Comparison of ENCODE assay signal across 29 cellular contexts in genomic region chr19:54626757-54627156, GRCh38. TPM values are rescaled to one million over a fixed set of nuclear protein-coding genes. Genes with fewer than 3 reads are reported as not detected.
"Had no signal": no experiment of that assay in that cellular context is flagged by ENCODE, and none has a peak within 500 bp of the region (broad histone marks: within the 10 kb centered on the region; RNA-seq: fewer than 3 reads in every experiment).

No MANE protein-coding gene starts in this region.

- ATAC-seq: activated naive CD8-positive, alpha-beta T cell treated with anti-CD3 and anti-CD28 coated beads, Interleukin-2, amount 50 U/mL, for 24 hours; activated T-cell treated with anti-CD3 and anti-CD28 coated beads, Interleukin-2, amount 50 U/mL, for 4 hours; foreskin keratinocyte; heart left ventricle; left lobe of liver; lower lobe of right lung; mucosa of descending colon; psoas muscle had no signal

- H3K27ac Mint-ChIP-seq: activated CD4-positive, alpha-beta memory T cell treated with anti-CD3 and anti-CD28 coated beads, Interleukin-2, amount 10 ng/mL, durations not matched to agents 7 days and 5 days; activated CD4-positive, alpha-beta T cell treated with anti-CD3 and anti-CD28 coated beads, Interleukin-2, amount 10 ng/mL, durations not matched to agents 7 days and 5 days; activated naive CD4-positive, alpha-beta T cell treated with anti-CD3 and anti-CD28 coated beads, Interleukin-2, amount 50 U/mL, for 24 hours; activated naive CD8-positive, alpha-beta T cell treated with anti-CD3 and anti-CD28 coated beads, Interleukin-2, amount 50 U/mL, for 24 hours; activated T-helper 2 cell treated with anti-CD3 and anti-CD28 coated beads, Interferon-gamma antibody, Interleukin-2, Interleukin-4, amounts not matched to agents 10 μg/mL and 5 μg/mL and 100 μg/mL, durations not matched to agents 14 hours and 24 hours and 36 hours; neural progenitor cell; T-helper 1 cell treated with Interleukin-12 subunit alpha and Interleukin-12 subunit beta and Interleukin-4 antibody, amounts not matched to agents 30 μg/mL and 1 μg/mL, for 36 hours had no signal

- H3K4me1 Mint-ChIP-seq: activated naive CD4-positive, alpha-beta T cell treated with anti-CD3 and anti-CD28 coated beads, Interleukin-2, amount 50 U/mL, for 24 hours; neural progenitor cell had no signal

- H3K4me3 Mint-ChIP-seq: activated CD4-positive, alpha-beta memory T cell treated with anti-CD3 and anti-CD28 coated beads, Interleukin-2, amount 10 ng/mL, durations not matched to agents 7 days and 5 days; activated CD4-positive, alpha-beta T cell treated with anti-CD3 and anti-CD28 coated beads, Interleukin-2, amount 10 ng/mL, durations not matched to agents 7 days and 5 days; activated naive CD4-positive, alpha-beta T cell treated with anti-CD3 and anti-CD28 coated beads, Interleukin-2, amount 50 U/mL, for 24 hours; activated naive CD8-positive, alpha-beta T cell treated with anti-CD3 and anti-CD28 coated beads, Interleukin-2, amount 50 U/mL, for 24 hours; activated T-cell treated with anti-CD3 and anti-CD28 coated beads, Interleukin-2, amount 50 U/mL, for 4 hours; dendritic cell treated with granulocyte-macrophage colony-stimulating factor and Interleukin-4, amounts not matched to agents 40 ng/mL and 50 ng/mL, for 4 days; neural progenitor cell; T-helper 1 cell treated with Interleukin-12 subunit alpha and Interleukin-12 subunit beta and Interleukin-4 antibody, amounts not matched to agents 30 μg/mL and 1 μg/mL, for 36 hours had no signal

- DNase-seq: activated CD4-positive, alpha-beta memory T cell treated with anti-CD3 and anti-CD28 coated beads, Interleukin-2, amount 10 ng/mL, durations not matched to agents 7 days and 5 days; activated CD4-positive, alpha-beta T cell treated with anti-CD3 and anti-CD28 coated beads for 1 hour; activated CD4-positive, alpha-beta T cell treated with anti-CD3 and anti-CD28 coated beads, Interleukin-2, amount 10 ng/mL, durations not matched to agents 7 days and 5 days; activated CD8-positive, alpha-beta memory T cell treated with anti-CD3 and anti-CD28 coated beads, Interleukin-2, amount 50 U/mL, for 48 hours; activated naive CD8-positive, alpha-beta T cell treated with anti-CD3 and anti-CD28 coated beads, Interleukin-2, amount 50 U/mL, for 24 hours; activated T-cell treated with anti-CD3 and anti-CD28 coated beads, Interleukin-2, amount 50 U/mL, for 4 hours; central memory CD4-positive, alpha-beta T cell; foreskin keratinocyte; heart left ventricle; hypothalamus; kidney glomerular epithelial cell; lower lobe of right lung; mucosa of descending colon; occipital lobe; psoas muscle; sigmoid colon; small intestine; stimulated activated CD4-positive, alpha-beta T cell treated with anti-CD3 and anti-CD28 coated beads, Interleukin-1b, Interleukin-23, amount 100 ng/mL, for 48 hours; stimulated activated naive CD4-positive, alpha-beta T cell treated with Interleukin-2 at 50 U/mL for 16 hours; SW 1271; T-helper 9 cell; transverse colon had no signal

- H3K9me3 Mint-ChIP-seq: activated CD4-positive, alpha-beta memory T cell treated with anti-CD3 and anti-CD28 coated beads, Interleukin-2, amount 10 ng/mL, durations not matched to agents 7 days and 5 days; activated CD4-positive, alpha-beta T cell treated with anti-CD3 and anti-CD28 coated beads, Interleukin-2, amount 10 ng/mL, durations not matched to agents 7 days and 5 days; activated naive CD8-positive, alpha-beta T cell treated with anti-CD3 and anti-CD28 coated beads, Interleukin-2, amount 50 U/mL, for 24 hours; activated T-cell treated with anti-CD3 and anti-CD28 coated beads, Interleukin-2, amount 50 U/mL, for 4 hours; activated T-helper 2 cell treated with anti-CD3 and anti-CD28 coated beads, Interferon-gamma antibody, Interleukin-2, Interleukin-4, amounts not matched to agents 10 μg/mL and 5 μg/mL and 100 μg/mL, durations not matched to agents 14 hours and 24 hours and 36 hours; dendritic cell treated with granulocyte-macrophage colony-stimulating factor and Interleukin-4, amounts not matched to agents 40 ng/mL and 50 ng/mL, for 4 days; T-helper 1 cell treated with Interleukin-12 subunit alpha and Interleukin-12 subunit beta and Interleukin-4 antibody, amounts not matched to agents 30 μg/mL and 1 μg/mL, for 36 hours had no signal

- H3K36me3 Mint-ChIP-seq: activated naive CD4-positive, alpha-beta T cell treated with anti-CD3 and anti-CD28 coated beads, Interleukin-2, amount 50 U/mL, for 24 hours had no signal

RNA-seq across cellular contexts. Expression of gene LILRB1, which starts 3.5 kb away (rescaled TPM):
- total RNA-seq: activated CD4-positive, alpha-beta T cell treated with anti-CD3 and anti-CD28 coated beads, Interleukin-2, amount 10 ng/mL, durations not matched to agents 7 days and 5 days; activated T-helper 2 cell treated with anti-CD3 and anti-CD28 coated beads, Interferon-gamma antibody, Interleukin-2, Interleukin-4, amounts not matched to agents 10 μg/mL and 5 μg/mL and 100 μg/mL, durations not matched to agents 14 hours and 24 hours and 36 hours; foreskin keratinocyte; occipital lobe had no signal

RNA-seq across cellular contexts. Expression of gene LILRA1, which starts 33.3 kb away (rescaled TPM):
- total RNA-seq: activated CD4-positive, alpha-beta memory T cell treated with anti-CD3 and anti-CD28 coated beads, Interleukin-2, amount 10 ng/mL, durations not matched to agents 7 days and 5 days; activated CD4-positive, alpha-beta T cell treated with anti-CD3 and anti-CD28 coated beads, Interleukin-2, amount 10 ng/mL, durations not matched to agents 7 days and 5 days; activated T-cell treated with anti-CD3 and anti-CD28 coated beads, Interleukin-2, amount 50 U/mL, for 4 hours; activated T-helper 2 cell treated with anti-CD3 and anti-CD28 coated beads, Interferon-gamma antibody, Interleukin-2, Interleukin-4, amounts not matched to agents 10 μg/mL and 5 μg/mL and 100 μg/mL, durations not matched to agents 14 hours and 24 hours and 36 hours; foreskin keratinocyte had no signal

RNA-seq across cellular contexts. Expression of gene LILRB4, which starts 36.0 kb away (rescaled TPM):
- total RNA-seq: activated CD4-positive, alpha-beta memory T cell treated with anti-CD3 and anti-CD28 coated beads, Interleukin-2, amount 10 ng/mL, durations not matched to agents 7 days and 5 days; activated CD4-positive, alpha-beta T cell treated with anti-CD3 and anti-CD28 coated beads, Interleukin-2, amount 10 ng/mL, durations not matched to agents 7 days and 5 days; foreskin keratinocyte had no signal

RNA-seq across cellular contexts. Expression of gene LILRA2, which starts 53.2 kb away (rescaled TPM):
- total RNA-seq: activated CD4-positive, alpha-beta memory T cell treated with anti-CD3 and anti-CD28 coated beads, Interleukin-2, amount 10 ng/mL, durations not matched to agents 7 days and 5 days; activated CD4-positive, alpha-beta T cell treated with anti-CD3 and anti-CD28 coated beads, Interleukin-2, amount 10 ng/mL, durations not matched to agents 7 days and 5 days; activated T-cell treated with anti-CD3 and anti-CD28 coated beads, Interleukin-2, amount 50 U/mL, for 4 hours; activated T-helper 2 cell treated with anti-CD3 and anti-CD28 coated beads, Interferon-gamma antibody, Interleukin-2, Interleukin-4, amounts not matched to agents 10 μg/mL and 5 μg/mL and 100 μg/mL, durations not matched to agents 14 hours and 24 hours and 36 hours; foreskin keratinocyte; temporal lobe had no signal
